ENCODE assay signal across 26 cellular contexts in genomic region chr1:42734201-42735035, GRCh38. TPM values are rescaled to one million over a fixed set of nuclear protein-coding genes. Genes with fewer than 3 reads are reported as not detected.
"Had no signal": no experiment of that assay in that cellular context is flagged by ENCODE, and none has a peak within 500 bp of the region (broad histone marks: within the 10 kb centered on the region; RNA-seq: fewer than 3 reads in every experiment).

No MANE protein-coding gene starts in this region.

- H3K27ac Mint-ChIP-seq: activated CD4-positive, alpha-beta T cell treated with anti-CD3 and anti-CD28 coated beads, Interleukin-2, amount 10 ng/mL, durations not matched to agents 7 days and 5 days; activated naive CD8-positive, alpha-beta T cell treated with anti-CD3 and anti-CD28 coated beads, Interleukin-2, amount 10 ng/mL, durations not matched to agents 7 days and 5 days; activated T-cell treated with anti-CD3 and anti-CD28 coated beads, Interleukin-2, amount 50 U/mL, for 72 hours; progenitor cell of endocrine pancreas had no signal

- H3K36me3 Mint-ChIP-seq: activated naive CD8-positive, alpha-beta T cell treated with anti-CD3 and anti-CD28 coated beads, Interleukin-2, amount 10 ng/mL, durations not matched to agents 7 days and 5 days had no signal

- H3K27me3 Mint-ChIP-seq: activated CD4-positive, alpha-beta T cell treated with anti-CD3 and anti-CD28 coated beads, Interleukin-2, amount 10 ng/mL, durations not matched to agents 7 days and 5 days; activated naive CD8-positive, alpha-beta T cell treated with anti-CD3 and anti-CD28 coated beads, Interleukin-2, amount 10 ng/mL, durations not matched to agents 7 days and 5 days; effector memory CD8-positive, alpha-beta T cell; progenitor cell of endocrine pancreas had no signal

- ATAC-seq: activated T-cell treated with anti-CD3 and anti-CD28 coated beads, Interleukin-2, amount 50 U/mL, for 72 hours; effector memory CD8-positive, alpha-beta T cell; heart left ventricle had no signal

- DNase-seq: activated CD4-positive, alpha-beta T cell treated with anti-CD3 and anti-CD28 coated beads, Interleukin-2, amount 10 ng/mL, durations not matched to agents 7 days and 5 days; activated CD8-positive, alpha-beta memory T cell treated with anti-CD3 and anti-CD28 coated beads, Interleukin-2, amount 50 U/mL, for 48 hours; activated naive CD4-positive, alpha-beta T cell; activated naive CD8-positive, alpha-beta T cell treated with anti-CD3 and anti-CD28 coated beads, Interleukin-2, amount 10 ng/mL, durations not matched to agents 7 days and 5 days; activated T-cell treated with anti-CD3 and anti-CD28 coated beads, Interleukin-2, amount 50 U/mL, for 72 hours; cerebellar nuclear complex; dermis blood vessel endothelial cell; effector memory CD8-positive, alpha-beta T cell; heart left ventricle; kidney; mesenchymal stem cell; stimulated activated CD4-positive, alpha-beta T cell treated with anti-CD3 and anti-CD28 coated beads, Interleukin-15, amount 100 ng/mL, for 24 hours; stimulated activated CD4-positive, alpha-beta T cell treated with anti-CD3 and anti-CD28 coated beads, Interleukin-4, amount 100 ng/mL, for 1 hour; stimulated activated naive CD4-positive, alpha-beta T cell; substantia nigra; SW 1271 had no signal

- H3K4me1 ChIP-seq: right atrium auricular region had no signal

- H3K9me3 ChIP-seq: heart left ventricle, neutrophil, right atrium auricular region, tibial nerve, vagina had no signal

- H3K4me3 ChIP-seq: heart left ventricle, right atrium auricular region, skin epidermis, tibial nerve, vagina had no signal

- H3K4me3 Mint-ChIP-seq: activated CD4-positive, alpha-beta T cell treated with anti-CD3 and anti-CD28 coated beads, Interleukin-2, amount 10 ng/mL, durations not matched to agents 7 days and 5 days; activated naive CD8-positive, alpha-beta T cell treated with anti-CD3 and anti-CD28 coated beads, Interleukin-2, amount 10 ng/mL, durations not matched to agents 7 days and 5 days; activated T-cell treated with anti-CD3 and anti-CD28 coated beads, Interleukin-2, amount 50 U/mL, for 72 hours; effector memory CD8-positive, alpha-beta T cell had no signal

- H3K9me3 Mint-ChIP-seq: activated CD4-positive, alpha-beta T cell treated with anti-CD3 and anti-CD28 coated beads, Interleukin-2, amount 10 ng/mL, durations not matched to agents 7 days and 5 days; activated naive CD8-positive, alpha-beta T cell treated with anti-CD3 and anti-CD28 coated beads, Interleukin-2, amount 10 ng/mL, durations not matched to agents 7 days and 5 days; activated T-cell treated with anti-CD3 and anti-CD28 coated beads, Interleukin-2, amount 50 U/mL, for 72 hours; effector memory CD8-positive, alpha-beta T cell had no signal

- H3K27ac ChIP-seq: epithelial cell of prostate, heart left ventricle, neutrophil, right atrium auricular region, vagina had no signal

- H3K27me3 ChIP-seq: heart left ventricle, neutrophil, right atrium auricular region, tibial nerve, vagina had no signal

- H3K36me3 ChIP-seq: heart left ventricle, neutrophil, right atrium auricular region, vagina had no signal

RNA-seq across cellular contexts. Expression of gene CLDN19, which starts 5.6 kb away (rescaled TPM):
- total RNA-seq: activated CD4-positive, alpha-beta T cell treated with anti-CD3 and anti-CD28 coated beads, Interleukin-2, amount 10 ng/mL, durations not matched to agents 7 days and 5 days; activated naive CD8-positive, alpha-beta T cell treated with anti-CD3 and anti-CD28 coated beads, Interleukin-2, amount 10 ng/mL, durations not matched to agents 7 days and 5 days; activated T-cell treated with anti-CD3 and anti-CD28 coated beads, Interleukin-2, amount 50 U/mL, for 72 hours; dermis blood vessel endothelial cell; frontal cortex; T-helper 2 cell treated with Interferon-gamma antibody and Interleukin-4, amounts not matched to agents 100 ng/mL and 5 ng/mL, for 36 hours; vagina had no signal

RNA-seq across cellular contexts. Expression of gene TMEM269, which starts 50.4 kb away (rescaled TPM):
- total RNA-seq: dermis blood vessel endothelial cell, right atrium auricular region, vagina had no signal
- polyA plus RNA-seq: heart left ventricle, liver had no signal
